In the genomic region with DNA sequence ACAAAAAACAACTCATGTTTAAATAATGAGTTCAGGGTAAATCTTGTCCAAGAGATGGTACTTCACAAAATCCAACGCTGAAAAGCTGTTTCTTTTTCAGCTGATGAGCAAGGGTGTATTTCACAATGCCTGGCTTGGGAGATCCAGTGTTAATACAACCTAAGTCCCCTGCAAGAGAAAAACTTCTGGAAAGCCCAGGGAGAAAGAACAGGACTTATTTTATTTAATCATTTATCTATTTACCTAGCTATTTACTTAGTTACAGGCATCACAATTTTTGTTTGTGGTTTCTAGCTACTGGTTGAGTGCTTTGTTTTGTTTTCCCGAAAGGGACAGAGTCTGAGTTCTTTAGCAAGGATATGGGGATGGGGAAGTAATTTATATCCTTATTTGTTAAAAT, we compare ENCODE assay signal across 14 cellular contexts.
DNase-seq lines count a peak whose midpoint lies in the region; ATAC-seq and TF ChIP-seq lines count a peak whose summit lies in the region.
"Had no signal": no experiment of that assay in that cellular context is flagged by ENCODE, and none has a peak within 500 bp of the region (broad histone marks: within the 10 kb centered on the region; RNA-seq: fewer than 3 reads in every experiment).

No MANE protein-coding gene starts in this region.

- TF ChIP-seq POLR2A in uterus (IDR thresholded peaks at IDR 0.05) = no peak

- no peaks in the 10 kb centered on the region for H3K36me3 ChIP-seq in SK-N-SH (replicated peaks in 1 of 2; ENCODE audit: control insufficient read depth in 1 of 2, insufficient read depth in 2 of 2, low read length in 1 of 2)
- no peaks in the 10 kb centered on the region for H3K36me3 ChIP-seq in uterus
- no peaks in the 10 kb centered on the region for H3K36me3 ChIP-seq in upper lobe of right lung

- H3K4me1 ChIP-seq in SK-N-SH (ENCODE audit: control insufficient read depth in 1 of 2, insufficient read depth in 2 of 2, low read depth in 1 of 2, low read length in 1 of 2) = peaks cover 15 to 31% of the 10 kb centered on the region in 2 experiments
- H3K4me1 ChIP-seq in uterus = no peaks in the 10 kb centered on the region
- no peaks in the 10 kb centered on the region for H3K4me1 ChIP-seq in upper lobe of right lung

- ATAC-seq in upper lobe of right lung = no peak
- ATAC-seq: CD8-positive, alpha-beta T cell had no signal

- DNase-seq in SK-N-SH (no peak), fibroblast of gingiva (ENCODE audit: low read depth) (peak; percentile 53), mesothelial cell of epicardium (ENCODE audit: low spot score in 2 of 2, unreplicated experiment in 2 of 2) (no peak), uterus (peak in 1 of 2 donors; percentile 30), nucleus accumbens (lab: John Stamatoyannopoulos, UW) (no peak), COLO668 (lab: John Stamatoyannopoulos, UW; ENCODE audit: unreplicated experiment) (no peak), upper lobe of right lung (no peak)
- DNase-seq: CD8-positive, alpha-beta T cell; H9; IMR-90; NCI-H1417 treated with DMSO at 0.1 percent for 48 hours; NCI-H2029 treated with DMSO at 0.1 percent for 48 hours; NCI-H510A treated with DMSO at 0.1 percent for 48 hours; SHP77 had no signal

- POLR2A ChIA-PET in SK-N-SH (lab: Yijun Ruan, JAX) = no interaction called here

- TF ChIP-seq EP300 in SK-N-SH (IDR thresholded peaks at IDR 0.05; ENCODE audit: borderline replicate concordance in 1 of 2, low read depth in 1 of 2, low read length in 1 of 2) = no peak

- no peak overlapping the region for H3K4me3 ChIP-seq in SK-N-SH (ENCODE audit: low read depth in 2 of 2, low read length in 1 of 2)
- H3K4me3 ChIP-seq in uterus = no peak overlapping the region
- H3K4me3 ChIP-seq in upper lobe of right lung = no peak overlapping the region

- H3K9me2 ChIP-seq in SK-N-SH = no peaks in the 10 kb centered on the region

- no peaks in the 10 kb centered on the region for H4K20me1 ChIP-seq in SK-N-SH (ENCODE audit: insufficient read depth)

- peaks cover 11% of the 10 kb centered on the region for H3F3A ChIP-seq in SK-N-SH (replicated peaks; ENCODE audit: insufficient read depth)

- TF ChIP-seq RAD21 in SK-N-SH (IDR thresholded peaks at IDR 0.05; ENCODE audit: low read length) = no peak

- intact Hi-C loops in uterus (cut with DNase I; ENCODE audit: low total_unique reads) = no loop called here
- intact Hi-C loops in upper lobe of right lung (cut with DNase I) = no loop called here

- peaks cover 1% of the 10 kb centered on the region for H3K36me3 Mint-ChIP-seq in mesothelial cell of epicardium
- H3K36me3 Mint-ChIP-seq: CD8-positive, alpha-beta T cell had no signal

- H3K9ac ChIP-seq in SK-N-SH = no peak overlapping the region

- no peaks in the 10 kb centered on the region for H3K9me3 ChIP-seq in SK-N-SH
- no peaks in the 10 kb centered on the region for H3K9me3 ChIP-seq in uterus
- no peaks in the 10 kb centered on the region for H3K9me3 ChIP-seq in upper lobe of right lung

- no peaks in the 10 kb centered on the region for H3K79me2 ChIP-seq in SK-N-SH (ENCODE audit: insufficient read depth)

- no peak overlapping the region for H3K4me3 Mint-ChIP-seq in mesothelial cell of epicardium
- H3K4me3 Mint-ChIP-seq: CD8-positive, alpha-beta T cell; H9 had no signal

- whole genome bisulfite sequencing in SK-N-SH (ENCODE audit: low lambda C conversion rate) = 53% methylated on average over 2 of the region's 2 CpGs

- H3K27me3 ChIP-seq in SK-N-SH (ENCODE audit: insufficient read depth) (no peaks in the 10 kb centered on the region), uterus (no peaks in the 10 kb centered on the region), upper lobe of right lung (no peaks in the 10 kb centered on the region)

- TF ChIP-seq CTCF in SK-N-SH (IDR thresholded peaks at IDR 0.05) (no peak), mesothelial cell of epicardium (IDR thresholded peaks at IDR 0.05; ENCODE audit: unreplicated experiment) (no peak), uterus (IDR thresholded peaks at IDR 0.05) (no peak), upper lobe of right lung (IDR thresholded peaks at IDR 0.05) (no peak)

- H3K27ac ChIP-seq in SK-N-SH (ENCODE audit: low read depth in 2 of 2, low read length in 1 of 2) = peak overlapping the region; percentile 60 to 98; a peak in 3 of 4 replicates
- H3K27ac ChIP-seq in uterus = peak overlapping the region; percentile 47 to 49
- H3K27ac ChIP-seq in upper lobe of right lung = no peak overlapping the region

- H3K27me3 Mint-ChIP-seq in mesothelial cell of epicardium (ENCODE audit: low read depth) = no peaks in the 10 kb centered on the region

- no peak overlapping the region for H2AFZ ChIP-seq in SK-N-SH (ENCODE audit: low read depth)

- H3K4me2 ChIP-seq in SK-N-SH = no peak overlapping the region

- H3K27ac Mint-ChIP-seq in mesothelial cell of epicardium = peak overlapping the region; percentile 75
- H3K27ac Mint-ChIP-seq: CD8-positive, alpha-beta T cell had no signal

- no peaks in the 10 kb centered on the region for H3K9me3 Mint-ChIP-seq in mesothelial cell of epicardium
- H3K9me3 Mint-ChIP-seq: CD8-positive, alpha-beta T cell had no signal

- H3K4me1 Mint-ChIP-seq in mesothelial cell of epicardium = peaks cover 50% of the 10 kb centered on the region

- CTCF ChIA-PET in SK-N-SH (lab: Yijun Ruan, JAX) = no interaction called here

TF ChIP-seq in SK-N-SH, 30 proteins besides CTCF, POLR2A, EP300 and RAD21:
- no peak for TF ChIP-seq POLR2AphosphoS5 (IDR thresholded peaks at IDR 0.05; ENCODE audit: low read depth, low read length)
- no peak for TF ChIP-seq RCOR1 (IDR thresholded peaks at IDR 0.05; ENCODE audit: low read length)
